In the genomic region with DNA sequence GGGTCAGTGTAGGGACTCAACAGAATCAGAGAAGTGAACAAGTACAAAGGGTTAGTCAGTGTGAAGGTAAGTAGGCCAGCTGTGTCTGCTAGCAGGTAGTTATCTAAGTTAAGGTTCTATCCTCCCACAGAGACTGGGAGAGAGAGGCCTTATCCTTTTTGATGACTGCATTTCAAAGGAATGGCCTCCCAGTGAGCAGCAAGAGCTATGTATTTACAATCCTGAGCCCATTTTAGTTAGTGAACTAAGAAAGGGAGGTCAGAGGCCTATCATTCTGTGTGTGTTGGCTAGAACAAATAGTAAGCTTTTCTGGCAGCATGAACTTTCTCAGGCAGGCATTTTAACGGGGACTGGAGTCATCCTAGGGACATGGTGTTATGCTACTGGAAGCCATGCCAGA, we compare ENCODE assay signal across 15 cellular contexts.
A peak's percentile ranks its signal among the peaks of the same experiment; 100 is the strongest.
DNase-seq lines count a peak whose midpoint lies in the region; ATAC-seq and TF ChIP-seq lines count a peak whose summit lies in the region.
"Had no signal": no experiment of that assay in that cellular context is flagged by ENCODE, and none has a peak within 500 bp of the region (broad histone marks: within the 10 kb centered on the region; RNA-seq: fewer than 3 reads in every experiment).

No MANE protein-coding gene starts in this region.

- H2AFZ ChIP-seq in hepatocyte, result no peak overlapping the region
- H2AFZ ChIP-seq: PC-9 had no signal

- WGBS in hepatocyte (ENCODE audit: low lambda C conversion rate, missing lambda C conversion rate), result 0% methylated on average over 1 of the region's 1 CpG

- H4K20me1 ChIP-seq in hepatocyte (ENCODE audit: insufficient read depth, poor library complexity, severe bottlenecking), result no peaks in the 10 kb centered on the region

- DNase-seq in GM04504 (ENCODE audit: low read depth) (peak; percentile 48), T1000 (lab: John Stamatoyannopoulos, UW) (peak; percentile 25), hepatocyte (ENCODE audit: low spot score) (peak; percentile 43), progenitor cell of endocrine pancreas (ENCODE audit: low spot score, unreplicated experiment) (no peak), HuH-7 (ENCODE audit: low spot score) (no peak)
- no peak for DNase-seq in activated CD8-positive, alpha-beta memory T cell treated with anti-CD3 and anti-CD28 coated beads, Interleukin-2, amount 10 ng/mL, durations not matched to agents 7 days and 5 days
- DNase-seq: activated T-cell treated with anti-CD3 and anti-CD28 coated beads, Interleukin-2, amount 50 U/mL, for 48 hours; hippocampal formation; NCI-H1048 had no signal

- H3K4me2 ChIP-seq in hepatocyte, result no peak overlapping the region
- H3K4me2 ChIP-seq: PC-9 had no signal

- no peaks in the 10 kb centered on the region for H3K36me3 Mint-ChIP-seq in progenitor cell of endocrine pancreas (ENCODE audit: insufficient read depth)
- no peaks in the 10 kb centered on the region for H3K36me3 Mint-ChIP-seq in activated CD8-positive, alpha-beta memory T cell treated with anti-CD3 and anti-CD28 coated beads, Interleukin-2, amount 10 ng/mL, durations not matched to agents 7 days and 5 days
- H3K36me3 Mint-ChIP-seq: type B pancreatic cell had no signal

- peaks cover 5% of the 10 kb centered on the region for H3K4me1 Mint-ChIP-seq in progenitor cell of endocrine pancreas (ENCODE audit: low read depth)
- H3K4me1 Mint-ChIP-seq in activated CD8-positive, alpha-beta memory T cell treated with anti-CD3 and anti-CD28 coated beads, Interleukin-2, amount 10 ng/mL, durations not matched to agents 7 days and 5 days, result no peaks in the 10 kb centered on the region

- no peaks in the 10 kb centered on the region for H3K36me3 ChIP-seq in hepatocyte (replicated peaks; ENCODE audit: insufficient read depth, low read depth)
- H3K36me3 ChIP-seq: neutrophil had no signal

- H3K27me3 ChIP-seq in hepatocyte, result no peaks in the 10 kb centered on the region
- H3K27me3 ChIP-seq: neutrophil had no signal

- H3K9me2 ChIP-seq in hepatocyte (replicated peaks; ENCODE audit: insufficient read depth), result no peaks in the 10 kb centered on the region

- H3K4me1 ChIP-seq in hepatocyte (ENCODE audit: insufficient read depth), result peaks cover 13% of the 10 kb centered on the region

- H3K4me3 Mint-ChIP-seq in progenitor cell of endocrine pancreas (ENCODE audit: low read depth), result no peak overlapping the region
- no peak overlapping the region for H3K4me3 Mint-ChIP-seq in activated CD8-positive, alpha-beta memory T cell treated with anti-CD3 and anti-CD28 coated beads, Interleukin-2, amount 10 ng/mL, durations not matched to agents 7 days and 5 days
- H3K4me3 Mint-ChIP-seq: type B pancreatic cell had no signal

- H3K9me3 Mint-ChIP-seq in progenitor cell of endocrine pancreas (ENCODE audit: low read depth), result peaks cover 2% of the 10 kb centered on the region
- no peaks in the 10 kb centered on the region for H3K9me3 Mint-ChIP-seq in activated CD8-positive, alpha-beta memory T cell treated with anti-CD3 and anti-CD28 coated beads, Interleukin-2, amount 10 ng/mL, durations not matched to agents 7 days and 5 days (ENCODE audit: low read depth)
- H3K9me3 Mint-ChIP-seq: type B pancreatic cell had no signal

- CTCF ChIA-PET in activated CD8-positive, alpha-beta memory T cell treated with anti-CD3 and anti-CD28 coated beads, Interleukin-2, amount 10 ng/mL, durations not matched to agents 7 days and 5 days (lab: Charles Lee), result interaction anchor here (0.6 kb wide), 1 partner anchor 14 kb away, joined by 3 read pairs; no protein-coding TSS in a partner anchor

- no peaks in the 10 kb centered on the region for H3K9me3 ChIP-seq in hepatocyte (ENCODE audit: low read depth)
- H3K9me3 ChIP-seq: neutrophil had no signal

- H3K27me3 Mint-ChIP-seq in progenitor cell of endocrine pancreas, result no peaks in the 10 kb centered on the region
- no peaks in the 10 kb centered on the region for H3K27me3 Mint-ChIP-seq in activated CD8-positive, alpha-beta memory T cell treated with anti-CD3 and anti-CD28 coated beads, Interleukin-2, amount 10 ng/mL, durations not matched to agents 7 days and 5 days
- H3K27me3 Mint-ChIP-seq: type B pancreatic cell had no signal

- no peak overlapping the region for H3K4me3 ChIP-seq in hepatocyte
- H3K4me3 ChIP-seq: PC-9 had no signal

- ATAC-seq in activated CD8-positive, alpha-beta memory T cell treated with anti-CD3 and anti-CD28 coated beads, Interleukin-2, amount 10 ng/mL, durations not matched to agents 7 days and 5 days, result no peak
- ATAC-seq in GM18498 (IDR thresholded peaks at IDR 0.05; ENCODE audit: unreplicated experiment) (no peak), HG03025 (IDR thresholded peaks at IDR 0.05; ENCODE audit: low FRiP score, unreplicated experiment) (no peak)

- H3K27ac ChIP-seq in hepatocyte, result peak overlapping the region; percentile 27
- H3K27ac ChIP-seq: neutrophil, PC-9, VCaP had no signal

- TF ChIP-seq CTCF in hepatocyte (IDR thresholded peaks at IDR 0.05; ENCODE audit: poor library complexity), result no peak
- no peak for TF ChIP-seq CTCF in progenitor cell of endocrine pancreas (IDR thresholded peaks at IDR 0.05; ENCODE audit: unreplicated experiment)

- no peaks in the 10 kb centered on the region for H3K79me2 ChIP-seq in hepatocyte

- peak overlapping the region; percentile 80 for H3K27ac Mint-ChIP-seq in progenitor cell of endocrine pancreas
- H3K27ac Mint-ChIP-seq in activated CD8-positive, alpha-beta memory T cell treated with anti-CD3 and anti-CD28 coated beads, Interleukin-2, amount 10 ng/mL, durations not matched to agents 7 days and 5 days, result no peak overlapping the region
- H3K27ac Mint-ChIP-seq: type B pancreatic cell had no signal

Comparison
In these comparisons a context has a peak if more than half of its experiments do, and no peak if none do; other contexts are left out.
1. DNase-seq: peak in GM04504 (single experiment), T1000 (single experiment) and hepatocyte (single experiment); none in progenitor cell of endocrine pancreas (single experiment), activated CD8-positive, alpha-beta memory T cell treated with anti-CD3 and anti-CD28 coated beads, Interleukin-2, amount 10 ng/mL, durations not matched to agents 7 days and 5 days (single experiment) and HuH-7 (single experiment).